ENCODE assay signal across 17 cellular contexts in genomic region chr5:130206686-130207085, GRCh38.
A peak's percentile ranks its signal among the peaks of the same experiment; 100 is the strongest.
DNase-seq lines count a peak whose midpoint lies in the region; ATAC-seq, FAIRE-seq and TF ChIP-seq lines count a peak whose summit lies in the region.
"Had no signal": no experiment of that assay in that cellular context is flagged by ENCODE, and none has a peak within 500 bp of the region (broad histone marks: within the 10 kb centered on the region; RNA-seq: fewer than 3 reads in every experiment).

No MANE protein-coding gene starts in this region.

- WGBS in H1 (ENCODE audit: extremely low coverage in 1 of 2, insufficient coverage in 1 of 2, insufficient read length in 1 of 2, insufficient replicate concordance in 2 of 2, low coverage in 1 of 2, low lambda C conversion rate in 2 of 2, missing lambda C conversion rate in 1 of 2), 2 experiments = 85% methylated on average over 2 of the region's 2 CpGs; no CpG with 5 or more reads in 1 of the 2 experiments
- no CpG with 5 or more reads among the region's 2 CpGs for WGBS in mesendoderm (ENCODE audit: extremely low coverage, insufficient coverage, low lambda C conversion rate)

- H4K20me1 ChIP-seq in GM23338 (replicated peaks; ENCODE audit: insufficient read depth) (no peaks in the 10 kb centered on the region), H1 (replicated peaks in 1 of 2; ENCODE audit: control insufficient read depth in 1 of 2, insufficient read depth in 2 of 2, low read length in 2 of 2) (no peaks in the 10 kb centered on the region)
- H4K20me1 ChIP-seq: BLaER1 had no signal

- peak overlapping the region; percentile 10 for H3K27ac Mint-ChIP-seq in GM23338
- H3K27ac Mint-ChIP-seq: CD8-positive, alpha-beta memory T cell had no signal

- H2BK15ac ChIP-seq in H1 (ENCODE audit: low read length) = no peak overlapping the region
- no peak overlapping the region for H2BK15ac ChIP-seq in mesendoderm (replicated peaks; ENCODE audit: low read depth)

- H3K9ac ChIP-seq in H1 (replicated peaks in 1 of 4; ENCODE audit: extremely low read depth in 1 of 4, low read depth in 3 of 4, low read length in 3 of 4) = no peak overlapping the region
- H3K9ac ChIP-seq in mesendoderm (ENCODE audit: low read length) = no peak overlapping the region
- H3K9ac ChIP-seq: BLaER1 had no signal

- H3K4me1 Mint-ChIP-seq in GM23338 = peaks cover 5% of the 10 kb centered on the region; the same call in 2 of the 3 replicates
- H3K4me1 Mint-ChIP-seq: CD8-positive, alpha-beta memory T cell had no signal

- H2BK120ac ChIP-seq in H1 (replicated peaks; ENCODE audit: low read depth, low read length) (no peak overlapping the region), mesendoderm (ENCODE audit: low read depth, low read length) (no peak overlapping the region)

- H3K9me3 Mint-ChIP-seq in GM23338 = peaks cover 11% of the 10 kb centered on the region
- H3K9me3 Mint-ChIP-seq: CD8-positive, alpha-beta memory T cell had no signal

- POLR2A ChIA-PET in H1 (lab: Charles Lee; ENCODE audit: partially characterized antibody) = no interaction called here

- TF ChIP-seq POLR2A in H1 (IDR thresholded peaks at IDR 0.05; ENCODE audit: control extremely low read depth in 1 of 2, low read depth in 2 of 2, low read length in 2 of 2) = no peak

- TF ChIP-seq CTCF in GM23338 (conservative IDR thresholded peaks at IDR 0.05; ENCODE audit: low read depth in 2 of 2) (no peak), RWPE2 (IDR thresholded peaks at IDR 0.05; ENCODE audit: poor library complexity, severe bottlenecking) (no peak), H1 (IDR thresholded peaks at IDR 0.05; ENCODE audit: control extremely low read depth in 1 of 3, insufficient read depth in 1 of 3, low read depth in 1 of 3, low read length in 3 of 3) (no peak)

- H4K8ac ChIP-seq in H1 (ENCODE audit: extremely low read depth, insufficient read depth, low read length) (no peak overlapping the region), mesendoderm (ENCODE audit: low read depth, low read length) (no peak overlapping the region)

- H3K36me3 Mint-ChIP-seq in GM23338 (ENCODE audit: low read depth) = no peaks in the 10 kb centered on the region
- H3K36me3 Mint-ChIP-seq: CD8-positive, alpha-beta memory T cell had no signal

- H3K23ac ChIP-seq in H1 (ENCODE audit: insufficient read length) (no peak overlapping the region), mesendoderm (ENCODE audit: low read length) (no peak overlapping the region)

- no peak overlapping the region for H2AFZ ChIP-seq in GM23338
- H2AFZ ChIP-seq in H1 (ENCODE audit: low read length) = no peak overlapping the region

- H3K14ac ChIP-seq in H1 (ENCODE audit: insufficient read length) = no peak overlapping the region

- H3K79me2 ChIP-seq in GM23338 (replicated peaks; ENCODE audit: insufficient read depth) (no peaks in the 10 kb centered on the region), H1 (ENCODE audit: control insufficient read depth in 1 of 2, insufficient read depth in 2 of 2, low read length in 2 of 2) (no peaks in the 10 kb centered on the region), mesendoderm (ENCODE audit: control insufficient read depth, insufficient read depth, low read length) (no peaks in the 10 kb centered on the region)

- no peaks in the 10 kb centered on the region for H3K23me2 ChIP-seq in H1 (ENCODE audit: low read depth, low read length)

- H3K79me1 ChIP-seq in H1 (ENCODE audit: low read depth, low read length) = no peaks in the 10 kb centered on the region
- H3K79me1 ChIP-seq in mesendoderm (ENCODE audit: low read length) = no peaks in the 10 kb centered on the region

- H2BK20ac ChIP-seq in H1 (ENCODE audit: low read length) = no peak overlapping the region

- no peak overlapping the region for H4K91ac ChIP-seq in H1 (replicated peaks; ENCODE audit: insufficient read length, low read length)

- H3K27ac ChIP-seq in GM23338 (ENCODE audit: low read depth) = no peak overlapping the region
- no peak overlapping the region for H3K27ac ChIP-seq in RWPE2 (ENCODE audit: poor library complexity, severe bottlenecking)
- no peak overlapping the region for H3K27ac ChIP-seq in H1 (ENCODE audit: low read depth, low read length)
- no peak overlapping the region for H3K27ac ChIP-seq in mesendoderm (ENCODE audit: low read depth, low read length)
- H3K27ac ChIP-seq: BLaER1 had no signal

- H3K9me2 ChIP-seq in GM23338 (ENCODE audit: insufficient read depth) = peaks cover 8% of the 10 kb centered on the region; the same call in 1 of the 2 replicates

- no peaks in the 10 kb centered on the region for H3K27me3 ChIP-seq in GM23338 (ENCODE audit: insufficient read depth)
- H3K27me3 ChIP-seq in RWPE2 (ENCODE audit: insufficient read depth, poor library complexity, severe bottlenecking) = no peaks in the 10 kb centered on the region
- H3K27me3 ChIP-seq in H1 (replicated peaks in 1 of 4; ENCODE audit: control insufficient read depth in 3 of 4, extremely low read depth in 1 of 4, insufficient read depth in 3 of 4, low read length in 3 of 4) = no peaks in the 10 kb centered on the region
- H3K27me3 ChIP-seq in mesendoderm (ENCODE audit: insufficient read depth, low read length, poor library complexity) = no peaks in the 10 kb centered on the region
- H3K27me3 ChIP-seq: BLaER1 had no signal

- no peaks in the 10 kb centered on the region for H3K9me3 ChIP-seq in RWPE2 (ENCODE audit: severe bottlenecking)
- H3K9me3 ChIP-seq in H1 (ENCODE audit: insufficient read depth in 2 of 2, low read depth in 1 of 2, low read length in 1 of 2) = no peaks in the 10 kb centered on the region

- DNase-seq in GM23338 (ENCODE audit: low spot score) (no peak), RWPE2 (ENCODE audit: low spot score) (no peak), H1 (ENCODE audit: low read depth in 1 of 2, low spot score in 2 of 2) (no peak), mesendoderm (peak; percentile 8), NCI-H526 treated with DMSO at 0.1 percent for 48 hours (lab: John Stamatoyannopoulos, UW) (no peak)
- DNase-seq in stimulated activated CD4-positive, alpha-beta T cell treated with anti-CD3 and anti-CD28 coated beads, Interleukin-4, amount 100 ng/mL, for 24 hours = no peak
- DNase-seq: 8988T; AML-193; Caco-2; CD8-positive, alpha-beta memory T cell; DND-41; GDM1; IMR-90 had no signal

- no peak for FAIRE-seq in H1 (lab: Jason Lieb, UNC)
- FAIRE-seq: H54 had no signal

- H3K36me3 ChIP-seq in GM23338 (ENCODE audit: insufficient read depth) (no peaks in the 10 kb centered on the region), RWPE2 (ENCODE audit: low read depth) (no peaks in the 10 kb centered on the region), H1 (ENCODE audit: control insufficient read depth in 2 of 4, insufficient read depth in 4 of 4, low read length in 3 of 4) (no peaks in the 10 kb centered on the region), mesendoderm (ENCODE audit: control insufficient read depth, insufficient read depth, low read length) (no peaks in the 10 kb centered on the region)
- H3K36me3 ChIP-seq: BLaER1 had no signal

- H2BK12ac ChIP-seq in H1 (ENCODE audit: low read depth, low read length) = no peak overlapping the region

- H3K18ac ChIP-seq in H1 (ENCODE audit: extremely low read depth, low read length) = no peak overlapping the region
- no peak overlapping the region for H3K18ac ChIP-seq in mesendoderm (ENCODE audit: low read length)

- no peak for TF ChIP-seq RAD21 in H1 (IDR thresholded peaks at IDR 0.05 in 1 of 2, conservative IDR thresholded peaks at IDR 0.05 in 1 of 2; ENCODE audit: low read depth in 2 of 2, low read length in 2 of 2)

- no peaks in the 10 kb centered on the region for H3F3A ChIP-seq in GM23338 (replicated peaks; ENCODE audit: low read depth)

- H2BK5ac ChIP-seq in H1 (ENCODE audit: low read depth, low read length) = no peak overlapping the region
- no peak overlapping the region for H2BK5ac ChIP-seq in mesendoderm (ENCODE audit: low read length)

- H3K4me2 ChIP-seq in GM23338 (no peak overlapping the region), H1 (ENCODE audit: insufficient read depth in 1 of 2, low read depth in 2 of 2, low read length in 2 of 2) (no peak overlapping the region), mesendoderm (ENCODE audit: low read length) (no peak overlapping the region)
- H3K4me2 ChIP-seq: BLaER1 had no signal

- no peak for TF ChIP-seq EP300 in H1 (IDR thresholded peaks at IDR 0.05; ENCODE audit: borderline replicate concordance in 1 of 2, low read depth in 2 of 2, low read length in 2 of 2)

- no peak overlapping the region for H3K4ac ChIP-seq in H1 (replicated peaks; ENCODE audit: insufficient read length, low read depth, low read length)
- H3K4ac ChIP-seq in mesendoderm (ENCODE audit: low read depth, low read length) = no peak overlapping the region

- H2AK5ac ChIP-seq in H1 (ENCODE audit: low read depth, low read length) (no peak overlapping the region), mesendoderm (ENCODE audit: low read length) (no peak overlapping the region)

- no peak overlapping the region for H3K4me3 Mint-ChIP-seq in GM23338
- H3K4me3 Mint-ChIP-seq: CD8-positive, alpha-beta memory T cell had no signal

- no peak overlapping the region for H3K56ac ChIP-seq in H1 (replicated peaks; ENCODE audit: insufficient read length, low read depth, low read length)
- H3K56ac ChIP-seq in mesendoderm (ENCODE audit: low read length) = no peak overlapping the region

- CTCF ChIA-PET in H1 (lab: Charles Lee; ENCODE audit: partially characterized antibody) = no interaction called here

- no peak for ATAC-seq in GM23338
- peak; percentile 76 for ATAC-seq in RWPE2 (ENCODE audit: low read depth)
- no peak for ATAC-seq in GM19023 (IDR thresholded peaks at IDR 0.05; ENCODE audit: unreplicated experiment)
- ATAC-seq: HCT116 had no signal

- H4K5ac ChIP-seq in H1 (ENCODE audit: insufficient read length, low read depth, low read length) (no peak overlapping the region), mesendoderm (ENCODE audit: low read length) (no peak overlapping the region)

- H3K4me1 ChIP-seq in GM23338 (ENCODE audit: insufficient read depth) (peaks cover 6% of the 10 kb centered on the region; the same call in 1 of the 2 replicates), RWPE2 (ENCODE audit: insufficient read depth, poor library complexity, severe bottlenecking) (peaks cover 4% of the 10 kb centered on the region), H1 (replicated peaks in 1 of 4; ENCODE audit: control insufficient read depth in 3 of 4, insufficient read depth in 4 of 4, low read length in 3 of 4) (no peaks in the 10 kb centered on the region), mesendoderm (ENCODE audit: control insufficient read depth, low read depth, low read length) (no peaks in the 10 kb centered on the region)
- H3K4me1 ChIP-seq: BLaER1, Caco-2 had no signal

- no peaks in the 10 kb centered on the region for H3K27me3 Mint-ChIP-seq in GM23338 (ENCODE audit: insufficient read depth, low read depth, poor library complexity)

- H3K4me3 ChIP-seq in GM23338 (no peak overlapping the region), RWPE2 (ENCODE audit: severe bottlenecking) (no peak overlapping the region), H1 (ENCODE audit: extremely low read depth in 1 of 4, insufficient read depth in 2 of 4, low read depth in 3 of 4, low read length in 4 of 4) (no peak overlapping the region), mesendoderm (ENCODE audit: low read length) (no peak overlapping the region)
- H3K4me3 ChIP-seq: BLaER1 had no signal

TF ChIP-seq in H1, 55 proteins besides CTCF, POLR2A, EP300 and RAD21 (continues in another document):
- TF ChIP-seq SRF (IDR thresholded peaks at IDR 0.05; ENCODE audit: low read depth, low read length) (peak; percentile 48; the same call in 1 of the 2 replicates), FOSL1 (IDR thresholded peaks at IDR 0.05; ENCODE audit: insufficient read depth, low read depth, low read length) (no peak)
